14 cellular contexts compared by ENCODE assay signal in genomic region chr17:67813803-67814180, GRCh38.
"Had no signal": no experiment of that assay in that cellular context is flagged by ENCODE, and none has a peak within 500 bp of the region (broad histone marks: within the 10 kb centered on the region; RNA-seq: fewer than 3 reads in every experiment).

No MANE protein-coding gene starts in this region.

- H3K27ac ChIP-seq: adrenal gland, dorsolateral prefrontal cortex, gastroesophageal sphincter, left lung, right atrium auricular region, tibial nerve, uterus had no signal

- H3K36me3 Mint-ChIP-seq: natural killer cell treated with Interleukin-12 subunit alpha and Interleukin-12 subunit beta and Interleukin-15 and Interleukin-18, amount 100 ng/mL, for 72 hours had no signal

- H3K9me3 Mint-ChIP-seq: natural killer cell treated with Interleukin-12 subunit alpha and Interleukin-12 subunit beta and Interleukin-15 and Interleukin-18, amount 100 ng/mL, for 72 hours had no signal

- H3K4me3 Mint-ChIP-seq: natural killer cell treated with Interleukin-12 subunit alpha and Interleukin-12 subunit beta and Interleukin-15 and Interleukin-18, amount 100 ng/mL, for 72 hours had no signal

- H3K27me3 ChIP-seq: adrenal gland, dorsolateral prefrontal cortex, gastroesophageal sphincter, left lung, right atrium auricular region, tibial nerve, uterus had no signal

- H3K9me3 ChIP-seq: adrenal gland, gastroesophageal sphincter, left lung, right atrium auricular region, tibial nerve, uterus had no signal

- H3K36me3 ChIP-seq: adrenal gland, gastroesophageal sphincter, left lung, right atrium auricular region, tibial nerve, uterus had no signal

- H3K4me1 ChIP-seq: adrenal gland, gastroesophageal sphincter, left lung, right atrium auricular region, tibial nerve, uterus had no signal

- H3K27ac Mint-ChIP-seq: natural killer cell treated with Interleukin-12 subunit alpha and Interleukin-12 subunit beta and Interleukin-15 and Interleukin-18, amount 100 ng/mL, for 72 hours had no signal

- H3K4me3 ChIP-seq: adrenal gland, dorsolateral prefrontal cortex, gastroesophageal sphincter, left lung, right atrium auricular region, tibial nerve, uterus had no signal

- DNase-seq: activated CD4-positive, alpha-beta T cell treated with anti-CD3 and anti-CD28 coated beads, Interleukin-2, amount 50 U/mL, for 1 hour; activated naive CD4-positive, alpha-beta T cell treated with Interleukin-2 at 50 U/mL for 16 hours; adrenal gland; left lung; mammary epithelial cell; stimulated activated CD4-positive, alpha-beta T cell treated with anti-CD3 and anti-CD28 coated beads, Interleukin-2, amount 100 ng/mL, for 48 hours; stimulated activated naive CD4-positive, alpha-beta T cell; substantia nigra; uterus had no signal
